11 cellular contexts compared by ENCODE assay signal in genomic region chr17:17810374-17811248, GRCh38. TPM values are rescaled to one million over a fixed set of nuclear protein-coding genes. Genes with fewer than 3 reads are reported as not detected.
DNase-seq lines count a peak whose midpoint lies in the region; ATAC-seq and TF ChIP-seq lines count a peak whose summit lies in the region.
"Had no signal": no experiment of that assay in that cellular context is flagged by ENCODE, and none has a peak within 500 bp of the region (broad histone marks: within the 10 kb centered on the region; RNA-seq: fewer than 3 reads in every experiment).

No MANE protein-coding gene starts in this region.

- peak overlapping the region; percentile 56 for H3K27ac Mint-ChIP-seq in stimulated activated naive B cell treated with anti-CD40 and anti-IgM and Interleukin-4, amounts not matched to agents 10 μg/mL and 1 μg/mL and 100 μg/mL, for 72 hours
- no peak overlapping the region for H3K27ac Mint-ChIP-seq in activated CD4-positive, alpha-beta memory T cell treated with anti-CD3 and anti-CD28 coated beads, Interleukin-2, amount 10 ng/mL, durations not matched to agents 7 days and 5 days
- H3K27ac Mint-ChIP-seq: activated CD4-positive, alpha-beta T cell treated with anti-CD3 and anti-CD28 coated beads for 36 hours had no signal

- H3K9me3 ChIP-seq in iPS-18c (ENCODE audit: control insufficient read depth, insufficient read depth, low read length), result no peaks in the 10 kb centered on the region

- H3K4me1 Mint-ChIP-seq in stimulated activated naive B cell treated with anti-CD40 and anti-IgM and Interleukin-4, amounts not matched to agents 10 μg/mL and 1 μg/mL and 100 μg/mL, for 72 hours, result peaks cover 15 to 32% of the 10 kb centered on the region in 2 donors
- H3K4me1 Mint-ChIP-seq in activated CD4-positive, alpha-beta memory T cell treated with anti-CD3 and anti-CD28 coated beads, Interleukin-2, amount 10 ng/mL, durations not matched to agents 7 days and 5 days, result peaks cover 21% of the 10 kb centered on the region

- no peaks in the 10 kb centered on the region for H3K9me3 Mint-ChIP-seq in stimulated activated naive B cell treated with anti-CD40 and anti-IgM and Interleukin-4, amounts not matched to agents 10 μg/mL and 1 μg/mL and 100 μg/mL, for 72 hours
- no peaks in the 10 kb centered on the region for H3K9me3 Mint-ChIP-seq in activated CD4-positive, alpha-beta memory T cell treated with anti-CD3 and anti-CD28 coated beads, Interleukin-2, amount 10 ng/mL, durations not matched to agents 7 days and 5 days
- H3K9me3 Mint-ChIP-seq: naive thymus-derived CD8-positive, alpha-beta T cell had no signal

- no peak for ATAC-seq in stimulated activated naive B cell treated with anti-CD40 and anti-IgM and Interleukin-4, amounts not matched to agents 10 μg/mL and 1 μg/mL and 100 μg/mL, for 72 hours (replicated peaks)
- ATAC-seq in GM21825 (IDR thresholded peaks at IDR 0.05; ENCODE audit: unreplicated experiment), result no peak
- ATAC-seq: activated CD4-positive, alpha-beta T cell treated with anti-CD3 and anti-CD28 coated beads for 36 hours; naive thymus-derived CD8-positive, alpha-beta T cell had no signal

- H3K4me3 Mint-ChIP-seq in stimulated activated naive B cell treated with anti-CD40 and anti-IgM and Interleukin-4, amounts not matched to agents 10 μg/mL and 1 μg/mL and 100 μg/mL, for 72 hours, result peak overlapping the region in 1 of 2 donors; percentile 55
- H3K4me3 Mint-ChIP-seq in activated CD4-positive, alpha-beta memory T cell treated with anti-CD3 and anti-CD28 coated beads, Interleukin-2, amount 10 ng/mL, durations not matched to agents 7 days and 5 days, result no peak overlapping the region
- H3K4me3 Mint-ChIP-seq: activated CD4-positive, alpha-beta T cell treated with anti-CD3 and anti-CD28 coated beads for 36 hours had no signal

- CTCF ChIA-PET in HEK293T (lab: Yijun Ruan, JAX), result interaction anchor here (0.7 to 1.9 kb wide), 7 partner anchors 22 to 223 kb away, joined by 3 to 7 read pairs (median 4); partner anchors contain the start of gene SREBF1
- CTCF ChIA-PET in activated CD4-positive, alpha-beta memory T cell treated with anti-CD3 and anti-CD28 coated beads, Interleukin-2, amount 10 ng/mL, durations not matched to agents 7 days and 5 days (lab: Charles Lee), result interaction anchor here (0.8 to 6.4 kb wide), 6 partner anchors 11 to 148 kb away, joined by 4 to 89 read pairs (median 5); partner anchors contain the start of gene SREBF1

- DNase-seq in HEK293T (ENCODE audit: extremely low spot score), result peak; percentile 21
- DNase-seq in caudate nucleus (lab: John Stamatoyannopoulos, UW), result peak in 2 of 61 donors; percentile 53 to 66
- DNase-seq in stimulated activated naive B cell treated with anti-CD40 and anti-IgM and Interleukin-4, amounts not matched to agents 10 μg/mL and 1 μg/mL and 100 μg/mL, for 72 hours, result no peak
- no peak for DNase-seq in AG20443 (ENCODE audit: low spot score)
- no peak for DNase-seq in activated CD4-positive, alpha-beta memory T cell treated with anti-CD3 and anti-CD28 coated beads, Interleukin-2, amount 10 ng/mL, durations not matched to agents 7 days and 5 days
- no peak for DNase-seq in dermis blood vessel endothelial cell
- DNase-seq: activated CD4-positive, alpha-beta T cell treated with anti-CD3 and anti-CD28 coated beads for 36 hours; naive thymus-derived CD8-positive, alpha-beta T cell; NCI-H345 had no signal

- H3K4me3 ChIP-seq in iPS-18c (ENCODE audit: insufficient read depth, low read depth, low read length), result peak overlapping the region; percentile 50

- POLR2A ChIA-PET in HEK293T (lab: Yijun Ruan, JAX), result interaction anchor here (1.1 to 24.8 kb wide), 2 partner anchors 10 to 25 kb away, joined by 3 to 369 read pairs; partner anchors contain the start of gene SREBF1
- POLR2A ChIA-PET in activated CD4-positive, alpha-beta memory T cell treated with anti-CD3 and anti-CD28 coated beads, Interleukin-2, amount 10 ng/mL, durations not matched to agents 7 days and 5 days (lab: Charles Lee), result interaction anchor here (1.2 to 1.9 kb wide), 2 partner anchors 10 to 26 kb away, joined by 5 to 6 read pairs; partner anchors contain the start of gene SREBF1

- H3K27ac ChIP-seq in caudate nucleus (ENCODE audit: low read depth, low read length), result peak overlapping the region; percentile 26

- no peaks in the 10 kb centered on the region for H3K27me3 Mint-ChIP-seq in stimulated activated naive B cell treated with anti-CD40 and anti-IgM and Interleukin-4, amounts not matched to agents 10 μg/mL and 1 μg/mL and 100 μg/mL, for 72 hours
- no peaks in the 10 kb centered on the region for H3K27me3 Mint-ChIP-seq in activated CD4-positive, alpha-beta memory T cell treated with anti-CD3 and anti-CD28 coated beads, Interleukin-2, amount 10 ng/mL, durations not matched to agents 7 days and 5 days
- H3K27me3 Mint-ChIP-seq: activated CD4-positive, alpha-beta T cell treated with anti-CD3 and anti-CD28 coated beads for 36 hours; naive thymus-derived CD8-positive, alpha-beta T cell had no signal

- H3K36me3 Mint-ChIP-seq in stimulated activated naive B cell treated with anti-CD40 and anti-IgM and Interleukin-4, amounts not matched to agents 10 μg/mL and 1 μg/mL and 100 μg/mL, for 72 hours, result peaks cover 55 to 63% of the 10 kb centered on the region in 2 donors
- H3K36me3 Mint-ChIP-seq in activated CD4-positive, alpha-beta memory T cell treated with anti-CD3 and anti-CD28 coated beads, Interleukin-2, amount 10 ng/mL, durations not matched to agents 7 days and 5 days (ENCODE audit: low read depth), result peaks cover 41% of the 10 kb centered on the region

TF ChIP-seq in HEK293T, 16 proteins besides CTCF, POLR2A, EP300 and RAD21:
- TF ChIP-seq TARDBP (IDR thresholded peaks at IDR 0.05), result no peak
- TF ChIP-seq FOXK2 (IDR thresholded peaks at IDR 0.05), result no peak
- no peak for TF ChIP-seq FOXA1 (IDR thresholded peaks at IDR 0.05)
- TF ChIP-seq ELF4 (IDR thresholded peaks at IDR 0.05), result no peak
- no peak for TF ChIP-seq L3MBTL2 (conservative IDR thresholded peaks at IDR 0.05)

RNA-seq across cellular contexts. Expression of gene SREBF1, which starts 26.2 kb away (rescaled TPM):
- 100 to 1,000 TPM; 177 to 186 TPM for total RNA-seq in activated CD4-positive, alpha-beta memory T cell treated with anti-CD3 and anti-CD28 coated beads, Interleukin-2, amount 10 ng/mL, durations not matched to agents 7 days and 5 days
- 28.8 and 71.5 TPM in 2 replicates for total RNA-seq in dermis blood vessel endothelial cell
